In genomic region chr17:79323556-79323955, GRCh38 we compare ENCODE assay signal across 30 cellular contexts.
"Had no signal": no experiment of that assay in that cellular context is flagged by ENCODE, and none has a peak within 500 bp of the region (broad histone marks: within the 10 kb centered on the region; RNA-seq: fewer than 3 reads in every experiment).

No MANE protein-coding gene starts in this region.

- H3K4me3 ChIP-seq: adrenal gland, ascending aorta, breast epithelium, coronary artery, dorsolateral prefrontal cortex, esophagus muscularis mucosa, gastrocnemius medialis had no signal

- H3K27me3 ChIP-seq: ascending aorta, foreskin keratinocyte had no signal

- H3K4me1 ChIP-seq: adrenal gland, ascending aorta, breast epithelium, esophagus muscularis mucosa, foreskin keratinocyte, gastrocnemius medialis had no signal

- H3K9me3 ChIP-seq: adrenal gland, ascending aorta, breast epithelium, esophagus muscularis mucosa, gastrocnemius medialis had no signal

- ATAC-seq: activated CD4-positive, alpha-beta T cell treated with anti-CD3 and anti-CD28 coated beads for 36 hours; activated naive CD8-positive, alpha-beta T cell treated with anti-CD3 and anti-CD28 coated beads, Interleukin-2, amount 50 U/mL, for 24 hours; activated T-cell treated with anti-CD3 and anti-CD28 coated beads, Interleukin-2, amount 50 U/mL, for 4 hours; activated T-helper 17 cell treated with anti-CD3 and anti-CD28 coated beads, Interleukin-2, amount 50 U/mL, for 72 hours; foreskin keratinocyte; gastrocnemius medialis had no signal

- H3K36me3 ChIP-seq: adrenal gland, ascending aorta, breast epithelium, esophagus muscularis mucosa, gastrocnemius medialis had no signal

- H3K27ac ChIP-seq: adrenal gland, ascending aorta, breast epithelium, coronary artery, esophagus muscularis mucosa, foreskin keratinocyte, gastrocnemius medialis had no signal

- H3K27ac Mint-ChIP-seq: activated CD4-positive, alpha-beta memory T cell treated with anti-CD3 and anti-CD28 coated beads, Interleukin-2, amount 10 ng/mL, durations not matched to agents 7 days and 5 days; activated CD4-positive, alpha-beta T cell treated with anti-CD3 and anti-CD28 coated beads for 36 hours; activated CD4-positive, alpha-beta T cell treated with anti-CD3 and anti-CD28 coated beads, Interleukin-2, amount 10 ng/mL, durations not matched to agents 24 days and 14 days; activated naive CD4-positive, alpha-beta T cell treated with anti-CD3 and anti-CD28 coated beads for 36 hours; activated naive CD4-positive, alpha-beta T cell treated with anti-CD3 and anti-CD28 coated beads, Interleukin-2, amount 50 U/mL, for 24 hours; activated naive CD8-positive, alpha-beta T cell treated with anti-CD3 and anti-CD28 coated beads for 36 hours; activated naive CD8-positive, alpha-beta T cell treated with anti-CD3 and anti-CD28 coated beads, Interleukin-2, amount 50 U/mL, for 24 hours; activated T-helper 17 cell treated with anti-CD3 and anti-CD28 coated beads, Interleukin-2, amount 50 U/mL, for 72 hours; dendritic cell treated with granulocyte-macrophage colony-stimulating factor and Interleukin-4, amounts not matched to agents 40 ng/mL and 50 ng/mL, for 4 days had no signal

- H3K9me3 Mint-ChIP-seq: activated CD4-positive, alpha-beta memory T cell treated with anti-CD3 and anti-CD28 coated beads, Interleukin-2, amount 10 ng/mL, durations not matched to agents 7 days and 5 days; activated CD4-positive, alpha-beta T cell treated with anti-CD3 and anti-CD28 coated beads, Interleukin-2, amount 10 ng/mL, durations not matched to agents 24 days and 14 days; activated naive CD4-positive, alpha-beta T cell treated with anti-CD3 and anti-CD28 coated beads for 36 hours; activated naive CD4-positive, alpha-beta T cell treated with anti-CD3 and anti-CD28 coated beads, Interleukin-2, amount 50 U/mL, for 24 hours; activated naive CD8-positive, alpha-beta T cell treated with anti-CD3 and anti-CD28 coated beads for 36 hours; activated naive CD8-positive, alpha-beta T cell treated with anti-CD3 and anti-CD28 coated beads, Interleukin-2, amount 50 U/mL, for 24 hours; activated T-cell treated with anti-CD3 and anti-CD28 coated beads, Interleukin-2, amount 50 U/mL, for 4 hours; activated T-helper 17 cell treated with anti-CD3 and anti-CD28 coated beads, Interleukin-2, amount 50 U/mL, for 72 hours; brain; central memory CD8-positive, alpha-beta T cell; dendritic cell treated with granulocyte-macrophage colony-stimulating factor and Interleukin-4, amounts not matched to agents 40 ng/mL and 50 ng/mL, for 4 days had no signal

- H3K36me3 Mint-ChIP-seq: activated naive CD4-positive, alpha-beta T cell treated with anti-CD3 and anti-CD28 coated beads, Interleukin-2, amount 50 U/mL, for 24 hours; activated naive CD8-positive, alpha-beta T cell treated with anti-CD3 and anti-CD28 coated beads for 36 hours; brain had no signal

- H3K4me3 Mint-ChIP-seq: activated CD4-positive, alpha-beta memory T cell treated with anti-CD3 and anti-CD28 coated beads, Interleukin-2, amount 10 ng/mL, durations not matched to agents 7 days and 5 days; activated CD4-positive, alpha-beta T cell treated with anti-CD3 and anti-CD28 coated beads for 36 hours; activated CD4-positive, alpha-beta T cell treated with anti-CD3 and anti-CD28 coated beads, Interleukin-2, amount 10 ng/mL, durations not matched to agents 24 days and 14 days; activated naive CD4-positive, alpha-beta T cell treated with anti-CD3 and anti-CD28 coated beads for 36 hours; activated naive CD4-positive, alpha-beta T cell treated with anti-CD3 and anti-CD28 coated beads, Interleukin-2, amount 50 U/mL, for 24 hours; activated naive CD8-positive, alpha-beta T cell treated with anti-CD3 and anti-CD28 coated beads for 36 hours; activated naive CD8-positive, alpha-beta T cell treated with anti-CD3 and anti-CD28 coated beads, Interleukin-2, amount 50 U/mL, for 24 hours; activated T-cell treated with anti-CD3 and anti-CD28 coated beads, Interleukin-2, amount 50 U/mL, for 4 hours; activated T-helper 17 cell treated with anti-CD3 and anti-CD28 coated beads, Interleukin-2, amount 50 U/mL, for 72 hours; brain; central memory CD8-positive, alpha-beta T cell; dendritic cell treated with granulocyte-macrophage colony-stimulating factor and Interleukin-4, amounts not matched to agents 40 ng/mL and 50 ng/mL, for 4 days had no signal

- H3K4me1 Mint-ChIP-seq: activated CD4-positive, alpha-beta memory T cell treated with anti-CD3 and anti-CD28 coated beads, Interleukin-2, amount 10 ng/mL, durations not matched to agents 7 days and 5 days; activated CD4-positive, alpha-beta T cell treated with anti-CD3 and anti-CD28 coated beads for 36 hours; activated CD4-positive, alpha-beta T cell treated with anti-CD3 and anti-CD28 coated beads, Interleukin-2, amount 10 ng/mL, durations not matched to agents 24 days and 14 days; activated naive CD4-positive, alpha-beta T cell treated with anti-CD3 and anti-CD28 coated beads, Interleukin-2, amount 50 U/mL, for 24 hours; activated naive CD8-positive, alpha-beta T cell treated with anti-CD3 and anti-CD28 coated beads for 36 hours; activated naive CD8-positive, alpha-beta T cell treated with anti-CD3 and anti-CD28 coated beads, Interleukin-2, amount 50 U/mL, for 24 hours; activated T-helper 17 cell treated with anti-CD3 and anti-CD28 coated beads, Interleukin-2, amount 50 U/mL, for 72 hours; central memory CD8-positive, alpha-beta T cell had no signal

- DNase-seq: activated CD4-positive, alpha-beta memory T cell treated with anti-CD3 and anti-CD28 coated beads, Interleukin-2, amount 10 ng/mL, durations not matched to agents 7 days and 5 days; activated CD4-positive, alpha-beta T cell treated with anti-CD3 and anti-CD28 coated beads for 36 hours; activated CD4-positive, alpha-beta T cell treated with anti-CD3 and anti-CD28 coated beads, Interleukin-2, amount 10 ng/mL, durations not matched to agents 24 days and 14 days; activated CD4-positive, CD25-positive, alpha-beta regulatory T cell; activated CD4-positive, CD25-positive, alpha-beta regulatory T cell treated with anti-CD3 and anti-CD28 coated beads, Interleukin-2, amount 50 U/mL, for 72 hours; activated CD8-positive, alpha-beta memory T cell treated with anti-CD3 and anti-CD28 coated beads, Interleukin-2, amount 50 U/mL, for 48 hours; activated effector memory CD4-positive, alpha-beta T cell treated with Interleukin-2 at 50 U/mL for 16 hours; activated naive CD4-positive, alpha-beta T cell treated with anti-CD3 and anti-CD28 coated beads for 36 hours; activated naive CD8-positive, alpha-beta T cell treated with anti-CD3 and anti-CD28 coated beads for 36 hours; activated naive CD8-positive, alpha-beta T cell treated with anti-CD3 and anti-CD28 coated beads, Interleukin-2, amount 50 U/mL, for 24 hours; activated T-cell treated with anti-CD3 and anti-CD28 coated beads for 4 hours; activated T-cell treated with anti-CD3 and anti-CD28 coated beads, Interleukin-2, amount 50 U/mL, for 4 hours; adrenal gland; amygdala; effector memory CD4-positive, alpha-beta T cell; erythroblast; foreskin keratinocyte; gastrocnemius medialis; head of caudate nucleus; T-helper 2 cell had no signal
